Comparison of ENCODE assay signal across 8 cellular contexts in genomic region chr1:15913607-15914006, GRCh38.
DNase-seq lines count a peak whose midpoint lies in the region; ATAC-seq, FAIRE-seq and TF ChIP-seq lines count a peak whose summit lies in the region.
"Not testable (repeated sequence)": the region's sequence is repeated elsewhere in the genome, so short reads cannot be mapped to it uniquely, and the experiment has no call there.

No MANE protein-coding gene starts in this region.

- not testable (repeated sequence) for H3K9me3 Mint-ChIP-seq in WTC11; astrocyte (ENCODE audit: unreplicated experiment); central memory CD8-positive, alpha-beta T cell; natural killer cell; stimulated activated effector memory CD8-positive, alpha-beta T cell treated with anti-CD3 and anti-CD28 coated beads, Interleukin-12 subunit alpha, Interleukin-12 subunit beta, amount 100 ng/mL, for 72 hours; type B pancreatic cell

- not testable (repeated sequence) for H3K27me3 ChIP-seq in astrocyte (ENCODE audit: insufficient read depth, low read length)

- H3K4me1 Mint-ChIP-seq in WTC11; type B pancreatic cell (ENCODE audit: unreplicated experiment): not testable (repeated sequence)
- H3K4me1 Mint-ChIP-seq in astrocyte (ENCODE audit: low read depth, unreplicated experiment): peaks cover 20% of the 10 kb centered on the region
- peaks cover 26% of the 10 kb centered on the region for H3K4me1 Mint-ChIP-seq in central memory CD8-positive, alpha-beta T cell
- H3K4me1 Mint-ChIP-seq in natural killer cell: peaks cover 17 to 24% of the 10 kb centered on the region in 2 donors
- peaks cover 20% of the 10 kb centered on the region for H3K4me1 Mint-ChIP-seq in stimulated activated effector memory CD8-positive, alpha-beta T cell treated with anti-CD3 and anti-CD28 coated beads, Interleukin-12 subunit alpha, Interleukin-12 subunit beta, amount 100 ng/mL, for 72 hours

- H2AFZ ChIP-seq in astrocyte (ENCODE audit: low read depth, low read length): not testable (repeated sequence)

- not testable (repeated sequence) for H3K9me3 ChIP-seq in HEK293 (ENCODE audit: control insufficient read depth, insufficient read depth, low read depth, low read length); astrocyte (ENCODE audit: insufficient read depth, low read depth, low read length)

- not testable (repeated sequence) for H3K4me3 Mint-ChIP-seq in WTC11; astrocyte (ENCODE audit: unreplicated experiment); central memory CD8-positive, alpha-beta T cell; natural killer cell; stimulated activated effector memory CD8-positive, alpha-beta T cell treated with anti-CD3 and anti-CD28 coated beads, Interleukin-12 subunit alpha, Interleukin-12 subunit beta, amount 100 ng/mL, for 72 hours; type B pancreatic cell

- TF ChIP-seq CTCF in HEK293 (tag by site-specific recombination; IDR thresholded peaks at IDR 0.05); RWPE1 (conservative IDR thresholded peaks at IDR 0.05; ENCODE audit: low read depth); WTC11 (IDR thresholded peaks at IDR 0.05); astrocyte (IDR thresholded peaks at IDR 0.05; ENCODE audit: insufficient read depth, low read depth, low read length); natural killer cell (IDR thresholded peaks at IDR 0.05); type B pancreatic cell (conservative IDR thresholded peaks at IDR 0.05): not testable (repeated sequence)

- not testable (repeated sequence) for DNase-seq in RWPE1 (ENCODE audit: low spot score); WTC11 (ENCODE audit: low spot score); astrocyte (ENCODE audit: low read depth); central memory CD8-positive, alpha-beta T cell (ENCODE audit: low spot score in 2 of 2); natural killer cell; stimulated activated effector memory CD8-positive, alpha-beta T cell treated with anti-CD3 and anti-CD28 coated beads, Interleukin-12 subunit alpha, Interleukin-12 subunit beta, amount 100 ng/mL, for 72 hours (ENCODE audit: low spot score in 2 of 2); type B pancreatic cell (ENCODE audit: extremely low spot score, unreplicated experiment)

- ATAC-seq in WTC11; central memory CD8-positive, alpha-beta T cell (replicated peaks; ENCODE audit: extremely low read depth, poor library complexity, severe bottlenecking); natural killer cell; stimulated activated effector memory CD8-positive, alpha-beta T cell treated with anti-CD3 and anti-CD28 coated beads, Interleukin-12 subunit alpha, Interleukin-12 subunit beta, amount 100 ng/mL, for 72 hours: not testable (repeated sequence)

- H3K36me3 Mint-ChIP-seq in WTC11 (peaks cover 52% of the 10 kb centered on the region), type B pancreatic cell (peaks cover 35% of the 10 kb centered on the region)
- not testable (repeated sequence) for H3K36me3 Mint-ChIP-seq in astrocyte (ENCODE audit: low read depth, unreplicated experiment); natural killer cell
- peaks cover 34% of the 10 kb centered on the region for H3K36me3 Mint-ChIP-seq in central memory CD8-positive, alpha-beta T cell (ENCODE audit: insufficient read depth)
- H3K36me3 Mint-ChIP-seq in stimulated activated effector memory CD8-positive, alpha-beta T cell treated with anti-CD3 and anti-CD28 coated beads, Interleukin-12 subunit alpha, Interleukin-12 subunit beta, amount 100 ng/mL, for 72 hours: peaks cover 99% of the 10 kb centered on the region

- H3K4me2 ChIP-seq in astrocyte (ENCODE audit: low read length): not testable (repeated sequence)

- H3K36me3 ChIP-seq in HEK293 (ENCODE audit: control insufficient read depth in 2 of 2, insufficient read depth in 1 of 2, low read length in 2 of 2) (peaks cover 80 to 91% of the 10 kb centered on the region in 2 experiments), astrocyte (ENCODE audit: insufficient read depth, low read length) (peaks cover 36% of the 10 kb centered on the region)

- H3K27me3 Mint-ChIP-seq in WTC11 (ENCODE audit: low read depth); astrocyte (ENCODE audit: low read depth, unreplicated experiment); central memory CD8-positive, alpha-beta T cell; natural killer cell (ENCODE audit: low read depth in 2 of 2); type B pancreatic cell: not testable (repeated sequence)

- H3K27ac Mint-ChIP-seq in WTC11: not testable (repeated sequence)
- H3K27ac Mint-ChIP-seq in astrocyte (ENCODE audit: unreplicated experiment) (peak overlapping the region; percentile 12), natural killer cell (peak overlapping the region; percentile 18 to 45), type B pancreatic cell (peak overlapping the region; percentile 63)
- peak overlapping the region; percentile 59 for H3K27ac Mint-ChIP-seq in central memory CD8-positive, alpha-beta T cell (ENCODE audit: low read depth)
- peak overlapping the region; percentile 29 for H3K27ac Mint-ChIP-seq in stimulated activated effector memory CD8-positive, alpha-beta T cell treated with anti-CD3 and anti-CD28 coated beads, Interleukin-12 subunit alpha, Interleukin-12 subunit beta, amount 100 ng/mL, for 72 hours

- not testable (repeated sequence) for FAIRE-seq in astrocyte (lab: Jason Lieb, UNC)

- POLR2A ChIA-PET in HEK293 (lab: Yijun Ruan, JAX); WTC11 (lab: Charles Lee): not testable (repeated sequence)
- POLR2A ChIA-PET in RWPE1 (lab: Yijun Ruan, JAX; ENCODE audit: low non-redundant PET): interaction anchor here (0.6 kb wide), 2 partner anchors 36 to 54 kb away, joined by 3 to 7 read pairs; no protein-coding TSS in a partner anchor

- CTCF ChIA-PET in HEK293 (lab: Yijun Ruan, JAX): interaction anchor here (0.7 to 1.1 kb wide), 3 partner anchors 80 to 123 kb away, joined by 3 to 6 read pairs (median 3); no protein-coding TSS in a partner anchor
- CTCF ChIA-PET in RWPE1 (lab: Yijun Ruan, JAX): interaction anchor here (0.5 to 0.7 kb wide), 3 partner anchors 12 to 121 kb away, joined by 3 to 7 read pairs (median 4); no protein-coding TSS in a partner anchor
- CTCF ChIA-PET in WTC11 (lab: Charles Lee): not testable (repeated sequence)

- intact Hi-C loops in natural killer cell (cut with micrococcal nuclease): not testable (repeated sequence)

- not testable (repeated sequence) for H3K9ac ChIP-seq in astrocyte (ENCODE audit: low read length)

- not testable (repeated sequence) for H3K4me3 ChIP-seq in HEK293 (ENCODE audit: low read depth, low read length); astrocyte (ENCODE audit: insufficient read depth, low read depth, low read length)

- peaks cover 72% of the 10 kb centered on the region for H3K79me2 ChIP-seq in astrocyte (ENCODE audit: insufficient read depth, low read length)

- not testable (repeated sequence) for H3K27ac ChIP-seq in HEK293 (ENCODE audit: extremely low read depth, low read depth, low read length); astrocyte (ENCODE audit: low read depth, low read length)
- H3K27ac ChIP-seq in RWPE1: peak overlapping the region; percentile 32; the same call in 1 of the 2 replicates

- H4K20me1 ChIP-seq in astrocyte (ENCODE audit: insufficient read depth, low read length): not testable (repeated sequence)

- not testable (repeated sequence) for H3K4me1 ChIP-seq in HEK293 (ENCODE audit: control insufficient read depth, insufficient read depth, low read length)
- peaks cover 14% of the 10 kb centered on the region for H3K4me1 ChIP-seq in astrocyte (ENCODE audit: insufficient read depth, low read length)

TF ChIP-seq in HEK293, 187 proteins besides CTCF, POLR2A, EP300 and RAD21:
- TF ChIP-seq ZNF121 (tag by site-specific recombination; IDR thresholded peaks at IDR 0.05): peak; percentile 89
TF ChIP-seq in HEK293: peak in this region for 1; not testable (repeated sequence) for 186.

TF ChIP-seq in WTC11, 78 proteins besides CTCF, POLR2A, EP300 and RAD21:
- 0 out of 2 replicates have a peak, but pooled peaks have one; percentile 64 for TF ChIP-seq ZNF121 (CRISPR knock-in tag; IDR thresholded peaks at IDR 0.05)
